ENCODE assay signal across 8 cellular contexts in the genomic region with DNA sequence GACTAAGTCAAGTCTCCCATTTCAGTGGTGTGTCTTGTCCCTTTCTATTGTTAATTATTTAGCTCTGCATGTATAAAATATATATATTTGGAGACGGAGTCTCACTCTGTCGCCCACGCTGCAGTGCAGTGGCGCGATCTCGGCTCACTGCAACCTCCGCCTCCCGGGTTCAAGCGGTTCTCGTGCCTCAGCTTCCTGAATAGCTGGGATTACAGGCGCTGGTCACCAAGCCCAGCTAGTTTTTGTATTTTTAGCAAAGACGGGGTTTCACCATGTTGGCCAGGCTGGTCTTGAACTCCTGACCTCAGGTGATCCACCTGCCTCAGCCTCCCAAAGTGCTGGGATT. TPM values are rescaled to one million over a fixed set of nuclear protein-coding genes. Genes with fewer than 3 reads are reported as not detected.
A peak's percentile ranks its signal among the peaks of the same experiment; 100 is the strongest.
DNase-seq lines count a peak whose midpoint lies in the region; ATAC-seq and TF ChIP-seq lines count a peak whose summit lies in the region.
"Not testable (repeated sequence)": the region's sequence is repeated elsewhere in the genome, so short reads cannot be mapped to it uniquely, and the experiment has no call there.

No MANE protein-coding gene starts in this region.

- not testable (repeated sequence) for H3K27me3 ChIP-seq in ACC112 (ENCODE audit: insufficient read depth, low read length); H7 (ENCODE audit: control insufficient read depth, insufficient read depth, low read length); OCI-LY3 (ENCODE audit: low read depth, low read length); heart left ventricle

- not testable (repeated sequence) for H3K36me3 ChIP-seq in ACC112 (ENCODE audit: insufficient read depth, low read length); H7 (replicated peaks; ENCODE audit: control insufficient read depth, insufficient read depth, low read length); OCI-LY3 (replicated peaks; ENCODE audit: low read depth, low read length)
- H3K36me3 ChIP-seq in heart left ventricle: peaks cover 0 to 14% (median 8%) of the 10 kb centered on the region in 9 donors

- not testable (repeated sequence) for H3K27ac Mint-ChIP-seq in activated CD8-positive, alpha-beta T cell treated with anti-CD3 and anti-CD28 coated beads for 36 hours
- peak overlapping the region in 1 of 2 donors; percentile 18 for H3K27ac Mint-ChIP-seq in natural killer cell
- peak overlapping the region; percentile 72 for H3K27ac Mint-ChIP-seq in stimulated activated effector memory CD8-positive, alpha-beta T cell treated with anti-CD3 and anti-CD28 coated beads, Interleukin-12 subunit alpha, Interleukin-12 subunit beta, amount 100 ng/mL, for 72 hours

- H3K27ac ChIP-seq in ACC112 (ENCODE audit: low read depth, low read length); OCI-LY3 (ENCODE audit: low read length): not testable (repeated sequence)
- H3K27ac ChIP-seq in heart left ventricle: peak overlapping the region in 3 of 12 donors; percentile 89 to 90 (median 90)

- H3K4me1 Mint-ChIP-seq in activated CD8-positive, alpha-beta T cell treated with anti-CD3 and anti-CD28 coated beads for 36 hours (ENCODE audit: low read depth): peaks cover 15% of the 10 kb centered on the region
- H3K4me1 Mint-ChIP-seq in natural killer cell: peaks cover 5 to 24% of the 10 kb centered on the region in 2 donors
- H3K4me1 Mint-ChIP-seq in stimulated activated effector memory CD8-positive, alpha-beta T cell treated with anti-CD3 and anti-CD28 coated beads, Interleukin-12 subunit alpha, Interleukin-12 subunit beta, amount 100 ng/mL, for 72 hours: peaks cover 16% of the 10 kb centered on the region

- peak overlapping the region; percentile 67 for H3K4me2 ChIP-seq in OCI-LY3 (ENCODE audit: low read length)

- not testable (repeated sequence) for H3K9me3 Mint-ChIP-seq in activated CD8-positive, alpha-beta T cell treated with anti-CD3 and anti-CD28 coated beads for 36 hours; natural killer cell; stimulated activated effector memory CD8-positive, alpha-beta T cell treated with anti-CD3 and anti-CD28 coated beads, Interleukin-12 subunit alpha, Interleukin-12 subunit beta, amount 100 ng/mL, for 72 hours

- not testable (repeated sequence) for H3K4me1 ChIP-seq in ACC112 (ENCODE audit: control insufficient read depth, insufficient read depth, low read length, unreplicated experiment); OCI-LY3 (ENCODE audit: low read length)
- H3K4me1 ChIP-seq in heart left ventricle: peaks cover 2 to 45% (median 29%) of the 10 kb centered on the region in 12 donors

- intact Hi-C loops in activated CD8-positive, alpha-beta T cell treated with anti-CD3 and anti-CD28 coated beads for 36 hours (cut with micrococcal nuclease); heart left ventricle (cut with DNase I); natural killer cell (cut with micrococcal nuclease): not testable (repeated sequence)

- not testable (repeated sequence) for H3K36me3 Mint-ChIP-seq in activated CD8-positive, alpha-beta T cell treated with anti-CD3 and anti-CD28 coated beads for 36 hours (ENCODE audit: low read depth); natural killer cell
- peaks cover 26% of the 10 kb centered on the region for H3K36me3 Mint-ChIP-seq in stimulated activated effector memory CD8-positive, alpha-beta T cell treated with anti-CD3 and anti-CD28 coated beads, Interleukin-12 subunit alpha, Interleukin-12 subunit beta, amount 100 ng/mL, for 72 hours

- not testable (repeated sequence) for H2AFZ ChIP-seq in ACC112 (ENCODE audit: low read length, unreplicated experiment)
- peak overlapping the region; percentile 98 for H2AFZ ChIP-seq in OCI-LY3 (ENCODE audit: low read depth, low read length)

- H3K4me3 Mint-ChIP-seq in activated CD8-positive, alpha-beta T cell treated with anti-CD3 and anti-CD28 coated beads for 36 hours: peak overlapping the region; percentile 85
- peak overlapping the region; percentile 56 for H3K4me3 Mint-ChIP-seq in natural killer cell
- peak overlapping the region; percentile 83 for H3K4me3 Mint-ChIP-seq in stimulated activated effector memory CD8-positive, alpha-beta T cell treated with anti-CD3 and anti-CD28 coated beads, Interleukin-12 subunit alpha, Interleukin-12 subunit beta, amount 100 ng/mL, for 72 hours

- CTCF ChIA-PET in activated CD8-positive, alpha-beta T cell treated with anti-CD3 and anti-CD28 coated beads for 36 hours (lab: Charles Lee): interaction anchor here (0.7 to 7.2 kb wide), 12 partner anchors 10 to 119 kb away, joined by 3 to 59 read pairs (median 6); a partner anchor contains a TSS

- H4K20me1 ChIP-seq in OCI-LY3 (ENCODE audit: insufficient read depth, low read length): not testable (repeated sequence)

- POLR2A ChIA-PET in activated CD8-positive, alpha-beta T cell treated with anti-CD3 and anti-CD28 coated beads for 36 hours (lab: Charles Lee): interaction anchor here (1.4 kb wide), 1 partner anchor 13 kb away, joined by 4 read pairs; no protein-coding TSS in a partner anchor

- peak overlapping the region; percentile 23; the same call in 1 of the 2 replicates for H3K9ac ChIP-seq in OCI-LY3 (ENCODE audit: low read length)

- TF ChIP-seq CTCF in OCI-LY3 (IDR thresholded peaks at IDR 0.05; ENCODE audit: low read depth, low read length); activated CD8-positive, alpha-beta T cell treated with anti-CD3 and anti-CD28 coated beads for 36 hours (IDR thresholded peaks at IDR 0.05); cardiac fibroblast (IDR thresholded peaks at IDR 0.05; ENCODE audit: low read depth, low read length); heart left ventricle (IDR thresholded peaks at IDR 0.05); natural killer cell (IDR thresholded peaks at IDR 0.05): not testable (repeated sequence)

- H3K27me3 Mint-ChIP-seq in activated CD8-positive, alpha-beta T cell treated with anti-CD3 and anti-CD28 coated beads for 36 hours; natural killer cell (ENCODE audit: low read depth in 2 of 2): not testable (repeated sequence)

- peaks cover 42% of the 10 kb centered on the region for H3K79me2 ChIP-seq in ACC112 (ENCODE audit: control insufficient read depth, insufficient read depth, low read length, unreplicated experiment)
- H3K79me2 ChIP-seq in OCI-LY3 (ENCODE audit: low read length): peaks cover 45% of the 10 kb centered on the region

- H3K4me3 ChIP-seq in ACC112 (ENCODE audit: low read depth, low read length): peak overlapping the region; percentile 95; the same call in 1 of the 2 replicates
- H3K4me3 ChIP-seq in H7 (ENCODE audit: insufficient read depth, low read depth, low read length): peak overlapping the region; percentile 29; the same call in 1 of the 2 replicates
- peak overlapping the region; percentile 98 for H3K4me3 ChIP-seq in OCI-LY3 (ENCODE audit: low read length)
- H3K4me3 ChIP-seq in cardiac fibroblast (replicated peaks in 1 of 2; ENCODE audit: low read depth in 2 of 2, low read length in 2 of 2): peak overlapping the region; percentile 5 to 24
- H3K4me3 ChIP-seq in heart left ventricle: peak overlapping the region in 9 of 12 donors; percentile 65 to 97 (median 85)

- ATAC-seq in activated CD8-positive, alpha-beta T cell treated with anti-CD3 and anti-CD28 coated beads for 36 hours; heart left ventricle; natural killer cell; stimulated activated effector memory CD8-positive, alpha-beta T cell treated with anti-CD3 and anti-CD28 coated beads, Interleukin-12 subunit alpha, Interleukin-12 subunit beta, amount 100 ng/mL, for 72 hours: not testable (repeated sequence)

- not testable (repeated sequence) for TF ChIP-seq POLR2A in heart left ventricle (IDR thresholded peaks at IDR 0.05)

- WGBS in heart left ventricle, 4 donors: 61 to 74% (median 66%) methylated on average over 12 of the region's 12 CpGs

- not testable (repeated sequence) for H3K9me3 ChIP-seq in OCI-LY3 (ENCODE audit: insufficient read depth, low read length); heart left ventricle

- DNase-seq in H7; activated CD8-positive, alpha-beta T cell treated with anti-CD3 and anti-CD28 coated beads for 36 hours; cardiac fibroblast (ENCODE audit: low read depth in 2 of 2); heart left ventricle; natural killer cell; stimulated activated effector memory CD8-positive, alpha-beta T cell treated with anti-CD3 and anti-CD28 coated beads, Interleukin-12 subunit alpha, Interleukin-12 subunit beta, amount 100 ng/mL, for 72 hours (ENCODE audit: low spot score in 2 of 2): not testable (repeated sequence)

RNA-seq across cellular contexts. Expression of a gene that starts 6.4 kb away (rescaled TPM):
- not detected in 2 replicates for total RNA-seq in H7 (2014; rRNA removed; shearing (Covaris generic))
- 1 to 10 TPM; 1.2 to 1.6 TPM for total RNA-seq in activated CD8-positive, alpha-beta T cell treated with anti-CD3 and anti-CD28 coated beads for 36 hours
- 1 to 10 TPM; 1.1 to 9.6 (median 2.1) TPM for total RNA-seq in heart left ventricle
- polyA plus RNA-seq in heart left ventricle: 1 to 10 TPM; 1.7 to 9.6 TPM
- total RNA-seq in natural killer cell: 1 to 10 TPM in 2 of 3 donors, under 1 TPM in 1; 0.75 to 2.2 (median 1.4) TPM

RNA-seq across cellular contexts. Expression of a gene that starts 20.5 kb away (rescaled TPM):
- not detected in 2 replicates for total RNA-seq in H7 (2014; rRNA removed; shearing (Covaris generic))
- not detected for total RNA-seq in activated CD8-positive, alpha-beta T cell treated with anti-CD3 and anti-CD28 coated beads for 36 hours
- total RNA-seq in heart left ventricle (10 to 100 TPM in 8 of 9 donors, 1 to 10 TPM in 1; 9.1 to 42.5 (median 25.5) TPM), natural killer cell (not detected)
- 10 to 100 TPM in 1 of 2 donors, 1 to 10 TPM in 1; 4.3 to 41.5 TPM for polyA plus RNA-seq in heart left ventricle

Comparison
In these comparisons a context has a peak if more than half of its experiments do, and no peak if none do; other contexts are left out.
1. H3K4me3 ChIP-seq: peak in every context shown above with its lines; median percentile 98 in OCI-LY3; 95 in ACC112; 85 in heart left ventricle; 29 in H7; 14 in cardiac fibroblast.
2. RNA of a gene that starts 20.5 kb away (total RNA-seq): 9.1 to 42.5 TPM in heart left ventricle; not detected in H7, not detected in activated CD8-positive, alpha-beta T cell treated with anti-CD3 and anti-CD28 coated beads for 36 hours and not detected in natural killer cell; every median in the first group is over 10 times any median in the second.
3. Peak in every context shown above with its lines, with median percentiles within 50 percentile points of each other: H3K4me3 Mint-ChIP-seq.